Comparison of ENCODE assay signal across 9 cellular contexts in the genomic region with DNA sequence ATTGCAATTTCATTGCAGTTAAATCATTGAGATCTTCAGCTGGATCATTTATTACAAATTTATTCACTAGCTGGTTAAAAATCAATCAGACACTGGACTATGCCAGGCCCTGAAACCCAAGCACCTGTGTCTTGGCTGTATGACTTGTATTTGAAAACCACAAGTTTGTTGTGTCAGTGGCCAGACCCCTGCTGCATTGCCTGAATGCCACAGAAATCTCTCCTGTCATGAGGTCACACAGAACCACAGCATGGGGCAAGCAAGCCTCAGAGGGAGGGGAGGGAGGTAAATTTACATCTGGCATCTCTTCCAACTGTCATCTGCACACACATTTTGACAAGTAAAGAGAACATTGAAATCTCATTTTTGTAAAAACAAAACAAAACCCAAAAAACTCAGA.
DNase-seq lines count a peak whose midpoint lies in the region; ATAC-seq, FAIRE-seq and TF ChIP-seq lines count a peak whose summit lies in the region.
"Had no signal": no experiment of that assay in that cellular context is flagged by ENCODE, and none has a peak within 500 bp of the region (broad histone marks: within the 10 kb centered on the region; RNA-seq: fewer than 3 reads in every experiment).

No MANE protein-coding gene starts in this region.

- DNase-seq in H54 (ENCODE audit: insufficient read length, low spot score) (peak; percentile 32), iPS-NIHi7 (ENCODE audit: extremely low spot score) (peak; percentile 65), heart right ventricle (no peak), anterior cingulate cortex (lab: John Stamatoyannopoulos, UW) (no peak), head of caudate nucleus (no peak)
- peak; percentile 63 for DNase-seq in Jurkat, Clone E6-1 (ENCODE audit: low read depth, low spot score)
- no peak for DNase-seq in stimulated activated CD4-positive, alpha-beta T cell treated with anti-CD3 and anti-CD28 coated beads, Interleukin-4, amount 100 ng/mL, for 24 hours

- no peak overlapping the region for H3K4me3 ChIP-seq in Jurkat, Clone E6-1 (ENCODE audit: low read length)
- H3K4me3 ChIP-seq in heart right ventricle, result no peak overlapping the region

- H3K27me3 ChIP-seq in heart right ventricle, result no peaks in the 10 kb centered on the region

- peak; percentile 96 for FAIRE-seq in H54 (lab: Jason Lieb, UNC)

- H3K27ac ChIP-seq in heart right ventricle, result no peak overlapping the region
- H3K27ac ChIP-seq: HL-60 had no signal

- no peaks in the 10 kb centered on the region for H3K36me3 ChIP-seq in heart right ventricle

- H3K9me3 ChIP-seq in heart right ventricle, result no peaks in the 10 kb centered on the region

- no peak for TF ChIP-seq CTCF in heart right ventricle (IDR thresholded peaks at IDR 0.05)

- H3K4me1 ChIP-seq in heart right ventricle, result peaks cover 0 to 23% (median 12%) of the 10 kb centered on the region in 9 donors

- ATAC-seq in GM18511 (IDR thresholded peaks at IDR 0.05; ENCODE audit: unreplicated experiment), result peak; percentile 99
- no peak for ATAC-seq in heart right ventricle

- intact Hi-C loops in heart right ventricle (cut with DNase I), result no loop called here
- intact Hi-C loops in head of caudate nucleus (cut with DNase I), result no loop called here

- TF ChIP-seq POLR2A in H54 (IDR thresholded peaks at IDR 0.05; ENCODE audit: low read depth, low read length), result no peak

Comparison
In these comparisons a context has a peak if more than half of its experiments do, and no peak if none do; other contexts are left out.
1. DNase-seq: peak in H54 (single experiment), Jurkat, Clone E6-1 (single experiment) and iPS-NIHi7 (single experiment); none in heart right ventricle (0 of 2), stimulated activated CD4-positive, alpha-beta T cell treated with anti-CD3 and anti-CD28 coated beads, Interleukin-4, amount 100 ng/mL, for 24 hours (single experiment), anterior cingulate cortex (0 of 58) and head of caudate nucleus (0 of 42).